Comparison of ENCODE assay signal across 1 cellular context in the genomic region with DNA sequence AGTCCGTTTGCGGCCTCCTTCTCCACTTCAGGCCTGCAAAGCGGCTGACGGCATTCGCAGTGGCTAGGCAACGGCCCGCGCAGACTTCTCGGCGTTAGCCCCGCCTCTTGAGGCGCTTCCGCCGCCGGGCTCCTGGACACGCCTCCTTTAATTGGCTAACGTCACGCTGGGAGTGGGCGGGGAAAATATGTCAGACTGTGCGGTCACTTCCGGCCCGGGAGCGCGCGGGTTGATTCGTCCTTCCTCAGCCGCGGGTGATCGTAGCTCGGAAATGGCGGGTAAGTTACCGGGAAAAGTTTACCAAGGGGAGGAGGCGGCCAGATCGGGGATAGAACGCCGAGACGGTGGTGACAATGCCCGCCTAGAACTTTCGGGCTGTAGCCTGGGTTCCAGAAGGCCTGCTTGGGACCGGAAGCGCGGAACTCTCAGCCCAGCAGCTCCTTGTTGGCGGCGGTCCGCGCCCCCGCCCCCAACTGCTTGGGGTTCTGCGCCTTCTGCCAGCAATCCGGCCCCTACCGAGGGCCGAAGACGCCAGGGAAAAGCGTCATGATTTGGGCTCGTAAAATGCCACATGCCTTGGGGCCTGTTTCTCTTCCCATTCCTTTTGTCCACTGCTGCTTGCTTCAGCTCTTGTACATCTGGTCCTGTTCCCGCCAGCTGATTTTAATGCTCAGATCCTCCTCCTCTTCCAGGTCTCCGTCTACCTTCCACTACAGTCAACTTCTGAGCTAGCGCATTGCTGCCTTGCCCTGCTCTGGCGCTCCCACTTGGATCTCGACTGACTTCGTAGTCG.
TF ChIP-seq lines count a peak whose summit lies in the region.

A gene with protein sequence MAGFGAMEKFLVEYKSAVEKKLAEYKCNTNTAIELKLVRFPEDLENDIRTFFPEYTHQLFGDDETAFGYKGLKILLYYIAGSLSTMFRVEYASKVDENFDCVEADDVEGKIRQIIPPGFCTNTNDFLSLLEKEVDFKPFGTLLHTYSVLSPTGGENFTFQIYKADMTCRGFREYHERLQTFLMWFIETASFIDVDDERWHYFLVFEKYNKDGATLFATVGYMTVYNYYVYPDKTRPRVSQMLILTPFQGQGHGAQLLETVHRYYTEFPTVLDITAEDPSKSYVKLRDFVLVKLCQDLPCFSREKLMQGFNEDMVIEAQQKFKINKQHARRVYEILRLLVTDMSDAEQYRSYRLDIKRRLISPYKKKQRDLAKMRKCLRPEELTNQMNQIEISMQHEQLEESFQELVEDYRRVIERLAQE (plus strand): TSS at position 232 of the 793 bp plus-strand sequence. CDS start 40 bp downstream, at position 272.

TF ChIP-seq in K562, 482 proteins besides CTCF, POLR2A, EP300 and RAD21 (continued from another document and continues in another):
- TF ChIP-seq, protein P1, sequence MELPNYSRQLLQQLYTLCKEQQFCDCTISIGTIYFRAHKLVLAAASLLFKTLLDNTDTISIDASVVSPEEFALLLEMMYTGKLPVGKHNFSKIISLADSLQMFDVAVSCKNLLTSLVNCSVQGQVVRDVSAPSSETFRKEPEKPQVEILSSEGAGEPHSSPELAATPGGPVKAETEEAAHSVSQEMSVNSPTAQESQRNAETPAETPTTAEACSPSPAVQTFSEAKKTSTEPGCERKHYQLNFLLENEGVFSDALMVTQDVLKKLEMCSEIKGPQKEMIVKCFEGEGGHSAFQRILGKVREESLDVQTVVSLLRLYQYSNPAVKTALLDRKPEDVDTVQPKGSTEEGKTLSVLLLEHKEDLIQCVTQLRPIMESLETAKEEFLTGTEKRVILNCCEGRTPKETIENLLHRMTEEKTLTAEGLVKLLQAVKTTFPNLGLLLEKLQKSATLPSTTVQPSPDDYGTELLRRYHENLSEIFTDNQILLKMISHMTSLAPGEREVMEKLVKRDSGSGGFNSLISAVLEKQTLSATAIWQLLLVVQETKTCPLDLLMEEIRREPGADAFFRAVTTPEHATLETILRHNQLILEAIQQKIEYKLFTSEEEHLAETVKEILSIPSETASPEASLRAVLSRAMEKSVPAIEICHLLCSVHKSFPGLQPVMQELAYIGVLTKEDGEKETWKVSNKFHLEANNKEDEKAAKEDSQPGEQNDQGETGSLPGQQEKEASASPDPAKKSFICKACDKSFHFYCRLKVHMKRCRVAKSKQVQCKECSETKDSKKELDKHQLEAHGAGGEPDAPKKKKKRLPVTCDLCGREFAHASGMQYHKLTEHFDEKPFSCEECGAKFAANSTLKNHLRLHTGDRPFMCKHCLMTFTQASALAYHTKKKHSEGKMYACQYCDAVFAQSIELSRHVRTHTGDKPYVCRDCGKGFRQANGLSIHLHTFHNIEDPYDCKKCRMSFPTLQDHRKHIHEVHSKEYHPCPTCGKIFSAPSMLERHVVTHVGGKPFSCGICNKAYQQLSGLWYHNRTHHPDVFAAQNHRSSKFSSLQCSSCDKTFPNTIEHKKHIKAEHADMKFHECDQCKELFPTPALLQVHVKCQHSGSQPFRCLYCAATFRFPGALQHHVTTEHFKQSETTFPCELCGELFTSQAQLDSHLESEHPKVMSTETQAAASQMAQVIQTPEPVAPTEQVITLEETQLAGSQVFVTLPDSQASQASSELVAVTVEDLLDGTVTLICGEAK (IDR thresholded peaks at IDR 0.05): peak; percentile 92
- TF ChIP-seq, protein P1 (CRISPR knock-in tag; IDR thresholded peaks at IDR 0.05): no peak
- TF ChIP-seq ZC3H11A (IDR thresholded peaks at IDR 0.05; ENCODE audit: low read depth, low read length): peak; percentile 68; the same call in 1 of the 2 replicates
- TF ChIP-seq, protein P2, sequence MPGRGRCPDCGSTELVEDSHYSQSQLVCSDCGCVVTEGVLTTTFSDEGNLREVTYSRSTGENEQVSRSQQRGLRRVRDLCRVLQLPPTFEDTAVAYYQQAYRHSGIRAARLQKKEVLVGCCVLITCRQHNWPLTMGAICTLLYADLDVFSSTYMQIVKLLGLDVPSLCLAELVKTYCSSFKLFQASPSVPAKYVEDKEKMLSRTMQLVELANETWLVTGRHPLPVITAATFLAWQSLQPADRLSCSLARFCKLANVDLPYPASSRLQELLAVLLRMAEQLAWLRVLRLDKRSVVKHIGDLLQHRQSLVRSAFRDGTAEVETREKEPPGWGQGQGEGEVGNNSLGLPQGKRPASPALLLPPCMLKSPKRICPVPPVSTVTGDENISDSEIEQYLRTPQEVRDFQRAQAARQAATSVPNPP (IDR thresholded peaks at IDR 0.05; ENCODE audit: borderline replicate concordance, insufficient read depth, insufficient read length): no peak
- no peak; the same call in 1 of the 2 replicates for TF ChIP-seq ZBED1 (IDR thresholded peaks at IDR 0.05)
- TF ChIP-seq NR2C2 (CRISPR knock-in tag; IDR thresholded peaks at IDR 0.05): no peak; the same call in 1 of the 2 replicates
- peak; percentile 59; the same call in 1 of the 2 replicates for TF ChIP-seq NR2C2 (tag; IDR thresholded peaks at IDR 0.05)
- TF ChIP-seq HMGN3 (IDR thresholded peaks at IDR 0.05; ENCODE audit: borderline replicate concordance, extremely low read depth, insufficient read length, low read depth, low read length): peak; percentile 73
- no peak for TF ChIP-seq KAT8 (IDR thresholded peaks at IDR 0.05; ENCODE audit: low read depth)
- no peak for TF ChIP-seq ZNF778 (CRISPR knock-in tag; IDR thresholded peaks at IDR 0.05)
- TF ChIP-seq NRF1 (conservative IDR thresholded peaks at IDR 0.05 in 1 of 2, IDR thresholded peaks at IDR 0.05 in 1 of 2): peak; percentile 92 to 94
- no peak for TF ChIP-seq NCOA2 (IDR thresholded peaks at IDR 0.05; ENCODE audit: partially characterized antibody in 2 of 2)
- TF ChIP-seq PHF20 (IDR thresholded peaks at IDR 0.05; ENCODE audit: partially characterized antibody): peak; percentile 49
- TF ChIP-seq RBFOX2 (IDR thresholded peaks at IDR 0.05; ENCODE audit: low read depth, low read length): peak; percentile 97
- TF ChIP-seq, protein P3, sequence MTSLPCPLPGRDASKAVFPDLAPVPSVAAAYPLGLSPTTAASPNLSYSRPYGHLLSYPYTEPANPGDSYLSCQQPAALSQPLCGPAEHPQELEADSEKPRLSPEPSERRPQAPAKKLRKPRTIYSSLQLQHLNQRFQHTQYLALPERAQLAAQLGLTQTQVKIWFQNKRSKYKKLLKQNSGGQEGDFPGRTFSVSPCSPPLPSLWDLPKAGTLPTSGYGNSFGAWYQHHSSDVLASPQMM (CRISPR knock-in tag; IDR thresholded peaks at IDR 0.05): no peak
- TF ChIP-seq, protein P4, sequence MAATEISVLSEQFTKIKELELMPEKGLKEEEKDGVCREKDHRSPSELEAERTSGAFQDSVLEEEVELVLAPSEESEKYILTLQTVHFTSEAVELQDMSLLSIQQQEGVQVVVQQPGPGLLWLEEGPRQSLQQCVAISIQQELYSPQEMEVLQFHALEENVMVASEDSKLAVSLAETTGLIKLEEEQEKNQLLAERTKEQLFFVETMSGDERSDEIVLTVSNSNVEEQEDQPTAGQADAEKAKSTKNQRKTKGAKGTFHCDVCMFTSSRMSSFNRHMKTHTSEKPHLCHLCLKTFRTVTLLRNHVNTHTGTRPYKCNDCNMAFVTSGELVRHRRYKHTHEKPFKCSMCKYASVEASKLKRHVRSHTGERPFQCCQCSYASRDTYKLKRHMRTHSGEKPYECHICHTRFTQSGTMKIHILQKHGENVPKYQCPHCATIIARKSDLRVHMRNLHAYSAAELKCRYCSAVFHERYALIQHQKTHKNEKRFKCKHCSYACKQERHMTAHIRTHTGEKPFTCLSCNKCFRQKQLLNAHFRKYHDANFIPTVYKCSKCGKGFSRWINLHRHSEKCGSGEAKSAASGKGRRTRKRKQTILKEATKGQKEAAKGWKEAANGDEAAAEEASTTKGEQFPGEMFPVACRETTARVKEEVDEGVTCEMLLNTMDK (IDR thresholded peaks at IDR 0.05; ENCODE audit: borderline replicate concordance, insufficient read depth, low read depth, low read length, poor library complexity, severe bottlenecking): no peak
- TF ChIP-seq SREBF2 (CRISPR knock-in tag; IDR thresholded peaks at IDR 0.05): peak; percentile 96; the same call in 1 of the 2 replicates
- no peak for TF ChIP-seq MAFG (tag; conservative IDR thresholded peaks at IDR 0.05)
- TF ChIP-seq ETV1 (tag; conservative IDR thresholded peaks at IDR 0.05; ENCODE audit: low read depth): peak; percentile 89
- TF ChIP-seq, protein P5, sequence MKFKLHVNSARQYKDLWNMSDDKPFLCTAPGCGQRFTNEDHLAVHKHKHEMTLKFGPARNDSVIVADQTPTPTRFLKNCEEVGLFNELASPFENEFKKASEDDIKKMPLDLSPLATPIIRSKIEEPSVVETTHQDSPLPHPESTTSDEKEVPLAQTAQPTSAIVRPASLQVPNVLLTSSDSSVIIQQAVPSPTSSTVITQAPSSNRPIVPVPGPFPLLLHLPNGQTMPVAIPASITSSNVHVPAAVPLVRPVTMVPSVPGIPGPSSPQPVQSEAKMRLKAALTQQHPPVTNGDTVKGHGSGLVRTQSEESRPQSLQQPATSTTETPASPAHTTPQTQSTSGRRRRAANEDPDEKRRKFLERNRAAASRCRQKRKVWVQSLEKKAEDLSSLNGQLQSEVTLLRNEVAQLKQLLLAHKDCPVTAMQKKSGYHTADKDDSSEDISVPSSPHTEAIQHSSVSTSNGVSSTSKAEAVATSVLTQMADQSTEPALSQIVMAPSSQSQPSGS (CRISPR knock-in tag; IDR thresholded peaks at IDR 0.05): no peak
- TF ChIP-seq, protein P6, sequence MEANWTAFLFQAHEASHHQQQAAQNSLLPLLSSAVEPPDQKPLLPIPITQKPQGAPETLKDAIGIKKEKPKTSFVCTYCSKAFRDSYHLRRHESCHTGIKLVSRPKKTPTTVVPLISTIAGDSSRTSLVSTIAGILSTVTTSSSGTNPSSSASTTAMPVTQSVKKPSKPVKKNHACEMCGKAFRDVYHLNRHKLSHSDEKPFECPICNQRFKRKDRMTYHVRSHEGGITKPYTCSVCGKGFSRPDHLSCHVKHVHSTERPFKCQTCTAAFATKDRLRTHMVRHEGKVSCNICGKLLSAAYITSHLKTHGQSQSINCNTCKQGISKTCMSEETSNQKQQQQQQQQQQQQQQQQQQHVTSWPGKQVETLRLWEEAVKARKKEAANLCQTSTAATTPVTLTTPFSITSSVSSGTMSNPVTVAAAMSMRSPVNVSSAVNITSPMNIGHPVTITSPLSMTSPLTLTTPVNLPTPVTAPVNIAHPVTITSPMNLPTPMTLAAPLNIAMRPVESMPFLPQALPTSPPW (CRISPR knock-in tag; IDR thresholded peaks at IDR 0.05): peak; percentile 56
- peak; percentile 70; the same call in 1 of the 2 replicates for TF ChIP-seq ZZZ3 (IDR thresholded peaks at IDR 0.05)
- no peak for TF ChIP-seq ZNF197 (CRISPR knock-in tag; IDR thresholded peaks at IDR 0.05; ENCODE audit: low read depth)
- no peak for TF ChIP-seq CHD4 (IDR thresholded peaks at IDR 0.05; ENCODE audit: insufficient read depth, insufficient replicate concordance, low read depth, low read length, poor library complexity, severe bottlenecking)
- TF ChIP-seq TEAD4 (IDR thresholded peaks at IDR 0.05; ENCODE audit: low read length): no peak
- no peak for TF ChIP-seq TEAD4 (CRISPR knock-in tag; IDR thresholded peaks at IDR 0.05; ENCODE audit: borderline replicate concordance)
- no peak for TF ChIP-seq FOXM1 (IDR thresholded peaks at IDR 0.05; ENCODE audit: low read depth)
- TF ChIP-seq FOXM1 (CRISPR knock-in tag; IDR thresholded peaks at IDR 0.05; ENCODE audit: low read depth): peak; percentile 85; the same call in 1 of the 2 replicates
- TF ChIP-seq POLR2H (tag; IDR thresholded peaks at IDR 0.05; ENCODE audit: low read depth): peak; percentile 79
- peak; percentile 69 for TF ChIP-seq TBP (optimal IDR thresholded peaks at IDR 0.05; ENCODE audit: low read depth, low read length)
- TF ChIP-seq, protein P7, sequence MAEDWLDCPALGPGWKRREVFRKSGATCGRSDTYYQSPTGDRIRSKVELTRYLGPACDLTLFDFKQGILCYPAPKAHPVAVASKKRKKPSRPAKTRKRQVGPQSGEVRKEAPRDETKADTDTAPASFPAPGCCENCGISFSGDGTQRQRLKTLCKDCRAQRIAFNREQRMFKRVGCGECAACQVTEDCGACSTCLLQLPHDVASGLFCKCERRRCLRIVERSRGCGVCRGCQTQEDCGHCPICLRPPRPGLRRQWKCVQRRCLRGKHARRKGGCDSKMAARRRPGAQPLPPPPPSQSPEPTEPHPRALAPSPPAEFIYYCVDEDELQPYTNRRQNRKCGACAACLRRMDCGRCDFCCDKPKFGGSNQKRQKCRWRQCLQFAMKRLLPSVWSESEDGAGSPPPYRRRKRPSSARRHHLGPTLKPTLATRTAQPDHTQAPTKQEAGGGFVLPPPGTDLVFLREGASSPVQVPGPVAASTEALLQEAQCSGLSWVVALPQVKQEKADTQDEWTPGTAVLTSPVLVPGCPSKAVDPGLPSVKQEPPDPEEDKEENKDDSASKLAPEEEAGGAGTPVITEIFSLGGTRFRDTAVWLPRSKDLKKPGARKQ (CRISPR knock-in tag; IDR thresholded peaks at IDR 0.05): no peak
- TF ChIP-seq PRMT5 (CRISPR knock-in tag; IDR thresholded peaks at IDR 0.05): no peak
- TF ChIP-seq, protein P8, sequence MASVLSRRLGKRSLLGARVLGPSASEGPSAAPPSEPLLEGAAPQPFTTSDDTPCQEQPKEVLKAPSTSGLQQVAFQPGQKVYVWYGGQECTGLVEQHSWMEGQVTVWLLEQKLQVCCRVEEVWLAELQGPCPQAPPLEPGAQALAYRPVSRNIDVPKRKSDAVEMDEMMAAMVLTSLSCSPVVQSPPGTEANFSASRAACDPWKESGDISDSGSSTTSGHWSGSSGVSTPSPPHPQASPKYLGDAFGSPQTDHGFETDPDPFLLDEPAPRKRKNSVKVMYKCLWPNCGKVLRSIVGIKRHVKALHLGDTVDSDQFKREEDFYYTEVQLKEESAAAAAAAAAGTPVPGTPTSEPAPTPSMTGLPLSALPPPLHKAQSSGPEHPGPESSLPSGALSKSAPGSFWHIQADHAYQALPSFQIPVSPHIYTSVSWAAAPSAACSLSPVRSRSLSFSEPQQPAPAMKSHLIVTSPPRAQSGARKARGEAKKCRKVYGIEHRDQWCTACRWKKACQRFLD (CRISPR knock-in tag; IDR thresholded peaks at IDR 0.05): peak; percentile 81; the same call in 1 of the 2 replicates
